Comparison of ENCODE assay signal across 8 cellular contexts in the genomic region with DNA sequence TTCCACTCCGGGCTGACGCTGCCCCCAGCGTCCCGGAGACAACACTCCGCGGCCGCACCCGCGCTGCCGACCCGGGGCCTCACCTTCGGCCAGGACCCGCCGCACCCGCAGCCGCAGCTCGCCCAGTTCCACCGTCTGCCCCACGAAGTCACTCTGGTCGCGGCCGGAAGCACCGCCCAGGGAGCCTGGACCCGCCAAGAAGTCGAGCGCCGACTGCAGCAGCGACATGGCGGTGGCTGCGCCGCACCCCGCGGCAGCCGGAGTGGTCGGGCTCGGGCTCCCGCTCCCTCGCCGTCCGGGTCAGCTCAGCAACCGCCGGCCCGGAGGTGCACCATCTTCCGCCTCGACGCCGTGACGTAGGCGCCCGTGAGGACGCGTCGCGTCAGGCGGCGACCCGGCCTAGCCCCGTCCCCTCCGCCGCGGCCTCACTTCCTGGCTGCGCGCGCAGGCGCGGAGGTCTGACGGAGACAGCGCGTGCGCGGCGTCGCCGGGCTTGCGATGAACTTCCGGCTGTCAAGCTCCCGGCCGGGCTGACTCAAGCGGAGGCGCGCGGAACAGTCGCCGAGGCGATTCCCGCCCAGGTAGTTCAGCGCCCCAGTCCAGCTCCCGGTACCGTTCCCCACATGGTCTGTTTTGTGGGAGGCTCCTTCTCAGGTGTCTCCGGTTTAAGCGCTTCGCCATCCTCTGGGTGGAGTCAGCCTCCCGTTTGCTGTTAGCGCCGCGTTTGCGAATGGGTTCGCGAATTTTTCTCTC. TPM values are rescaled to one million over a fixed set of nuclear protein-coding genes. Genes with fewer than 3 reads are reported as not detected.
DNase-seq lines count a peak whose midpoint lies in the region; ATAC-seq and TF ChIP-seq lines count a peak whose summit lies in the region.

GAK (minus strand) TSS at position 357 of the 753 bp plus-strand sequence; CDS start at position 228, 129 bp downstream.
A gene with protein sequence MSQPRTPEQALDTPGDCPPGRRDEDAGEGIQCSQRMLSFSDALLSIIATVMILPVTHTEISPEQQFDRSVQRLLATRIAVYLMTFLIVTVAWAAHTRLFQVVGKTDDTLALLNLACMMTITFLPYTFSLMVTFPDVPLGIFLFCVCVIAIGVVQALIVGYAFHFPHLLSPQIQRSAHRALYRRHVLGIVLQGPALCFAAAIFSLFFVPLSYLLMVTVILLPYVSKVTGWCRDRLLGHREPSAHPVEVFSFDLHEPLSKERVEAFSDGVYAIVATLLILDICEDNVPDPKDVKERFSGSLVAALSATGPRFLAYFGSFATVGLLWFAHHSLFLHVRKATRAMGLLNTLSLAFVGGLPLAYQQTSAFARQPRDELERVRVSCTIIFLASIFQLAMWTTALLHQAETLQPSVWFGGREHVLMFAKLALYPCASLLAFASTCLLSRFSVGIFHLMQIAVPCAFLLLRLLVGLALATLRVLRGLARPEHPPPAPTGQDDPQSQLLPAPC (plus strand): TSS at position 501 of the 753 bp plus-strand sequence. CDS start 15,280 bp downstream, outside the sequence.

- H3K4me2 ChIP-seq in KMS-11 = peak within 1 kb of the TSS; percentile 73; the same call in 1 of the 2 replicates

- peak; percentile 94 for TF ChIP-seq POLR2A in Peyer's patch (IDR thresholded peaks at IDR 0.05)

- H3K27me3 ChIP-seq in KMS-11 (ENCODE audit: insufficient read depth, low read depth) (no peaks in the 10 kb centered on the region), Peyer's patch (no peaks in the 10 kb centered on the region), muscle layer of colon (ENCODE audit: control insufficient read depth in 1 of 2, insufficient read depth in 2 of 2, low read length in 2 of 2) (no peaks in the 10 kb centered on the region)

- H3K9ac ChIP-seq in KMS-11 (peak within 1 kb of the TSS; percentile 78), muscle layer of colon (ENCODE audit: low read length) (peak within 1 kb of the TSS; percentile 96)

- ATAC-seq in GM21786 (IDR thresholded peaks at IDR 0.05; ENCODE audit: unreplicated experiment) (peak; percentile 76), esophagus mucosa (peak; percentile 97)

- H3K27ac ChIP-seq in KMS-11 (peak within 1 kb of the TSS; percentile 63), Peyer's patch (peak within 1 kb of the TSS; percentile 94 to 99 (median 96)), muscle layer of colon (ENCODE audit: low read depth, low read length) (peak within 1 kb of the TSS; percentile 96)

- H3K36me3 ChIP-seq in KMS-11 (ENCODE audit: insufficient read depth) (no peaks in the 10 kb centered on the region), Peyer's patch (no peaks in the 10 kb centered on the region), muscle layer of colon (ENCODE audit: insufficient read depth, low read length) (no peaks in the 10 kb centered on the region)

- no peaks in the 10 kb centered on the region for H4K20me1 ChIP-seq in KMS-11 (ENCODE audit: insufficient read depth)

- H3K4me1 ChIP-seq in KMS-11 (ENCODE audit: low read depth, poor library complexity, severe bottlenecking) (peaks cover 11% of the 10 kb centered on the region), Peyer's patch (peaks cover 4 to 32% (median 14%) of the 10 kb centered on the region in 4 donors), muscle layer of colon (ENCODE audit: insufficient read depth, low read length) (peaks cover 41% of the 10 kb centered on the region)

- H3K9me3 ChIP-seq in Peyer's patch (no peaks in the 10 kb centered on the region), muscle layer of colon (ENCODE audit: low read length) (no peaks in the 10 kb centered on the region)

- no peak within 1 kb of the TSS for H3K4me3 ChIP-seq in KMS-11 (IDR thresholded peaks at IDR 0.05; ENCODE audit: insufficient read depth, low read depth, low read length)
- peak within 1 kb of the TSS; percentile 86 to 100 (median 93) for H3K4me3 ChIP-seq in Peyer's patch
- peak within 1 kb of the TSS; percentile 94 to 100 for H3K4me3 ChIP-seq in muscle layer of colon (ENCODE audit: low read depth in 1 of 2, low read length in 2 of 2)

- peaks cover 43% of the 10 kb centered on the region for H3K79me2 ChIP-seq in KMS-11 (ENCODE audit: insufficient read depth, low read depth)

- TF ChIP-seq CTCF in KMS-11 (conservative IDR thresholded peaks at IDR 0.05; ENCODE audit: low read depth, low read length) (no peak), Peyer's patch (IDR thresholded peaks at IDR 0.05) (peak in 2 of 6 experiments; percentile 24 to 41)

- DNase-seq in DMS79 (lab: John Stamatoyannopoulos, UW) (peak; percentile 37), Peyer's patch (peak; percentile 94 to 99 (median 98))
- peak; percentile 96 to 98 for DNase-seq in activated T-cell treated with anti-CD3 and anti-CD28 coated beads, Interleukin-2, amount 50 U/mL, for 48 hours
- DNase-seq in stimulated activated CD8-positive, alpha-beta memory T cell treated with anti-CD3 and anti-CD28 coated beads, Interleukin-7, amount 100 ng/mL, for 1 hour (ENCODE audit: low read depth in 2 of 2) = peak; percentile 93 to 94

- peak within 1 kb of the TSS; percentile 71 for H2AFZ ChIP-seq in KMS-11 (ENCODE audit: low read depth)

RNA-seq across cellular contexts. Expression of gene GAK, which starts in this region (rescaled TPM):
- total RNA-seq in Peyer's patch = 100 to 1,000 TPM; 248 to 362 (median 351) TPM
- 69.1 TPM for total RNA-seq in esophagus mucosa

RNA-seq across cellular contexts. Expression of the second gene that starts in this region (rescaled TPM):
- total RNA-seq in Peyer's patch (100 to 1,000 TPM in 1 of 4 donors, 10 to 100 TPM in 3; 46.1 to 111 (median 56.6) TPM), esophagus mucosa (11.2 TPM)

Comparison
In these comparisons a context has a peak if more than half of its experiments do, and no peak if none do; other contexts are left out.
1. DNase-seq: peak in every context shown above with its lines; median percentile 98 in Peyer's patch; 97 in activated T-cell treated with anti-CD3 and anti-CD28 coated beads, Interleukin-2, amount 50 U/mL, for 48 hours; 94 in stimulated activated CD8-positive, alpha-beta memory T cell treated with anti-CD3 and anti-CD28 coated beads, Interleukin-7, amount 100 ng/mL, for 1 hour; 37 in DMS79.